24 cellular contexts compared by ENCODE assay signal in genomic region chr1:79587229-79587628, GRCh38.
"Had no signal": no experiment of that assay in that cellular context is flagged by ENCODE, and none has a peak within 500 bp of the region (broad histone marks: within the 10 kb centered on the region; RNA-seq: fewer than 3 reads in every experiment).

No MANE protein-coding gene starts in this region.

- ATAC-seq: activated CD8-positive, alpha-beta T cell treated with anti-CD3 and anti-CD28 coated beads for 36 hours; heart left ventricle; left lung; T-cell had no signal

- H3K9me3 ChIP-seq: esophagus squamous epithelium, heart left ventricle, tibial nerve had no signal

- DNase-seq: activated CD4-positive, alpha-beta T cell treated with anti-CD3 and anti-CD28 coated beads, Interleukin-2, amount 10 ng/mL, durations not matched to agents 24 days and 14 days; activated CD8-positive, alpha-beta T cell treated with anti-CD3 and anti-CD28 coated beads for 36 hours; activated naive CD4-positive, alpha-beta T cell treated with anti-CD3 and anti-CD28 coated beads for 36 hours; activated T-cell treated with anti-CD3 and anti-CD28 coated beads, Interleukin-2, amount 50 U/mL, for 1 hour; cerebellar nuclear complex; effector CD4-positive, alpha-beta T cell; esophagus squamous epithelium; heart left ventricle; kidney; left lung; midbrain; nephron progenitor cell; nucleus accumbens; posterior cingulate gyrus; retina; stimulated activated CD4-positive, alpha-beta T cell treated with anti-CD3 and anti-CD28 coated beads, Interleukin-1b, Interleukin-23, amount 100 ng/mL, for 48 hours; stimulated activated CD8-positive, alpha-beta memory T cell treated with anti-CD3 and anti-CD28 coated beads, Interleukin-4, amount 100 ng/mL, for 48 hours; stimulated activated naive CD4-positive, alpha-beta T cell; substantia nigra; T-cell had no signal

- H3K27me3 ChIP-seq: esophagus squamous epithelium, heart left ventricle, left lung, tibial nerve had no signal

- H3K4me3 Mint-ChIP-seq: activated CD4-positive, alpha-beta T cell treated with anti-CD3 and anti-CD28 coated beads, Interleukin-2, amount 10 ng/mL, durations not matched to agents 24 days and 14 days; activated CD8-positive, alpha-beta T cell treated with anti-CD3 and anti-CD28 coated beads for 36 hours; activated naive CD4-positive, alpha-beta T cell treated with anti-CD3 and anti-CD28 coated beads for 36 hours; brain; nephron progenitor cell; T-cell had no signal

- H3K9me3 Mint-ChIP-seq: activated CD4-positive, alpha-beta T cell treated with anti-CD3 and anti-CD28 coated beads, Interleukin-2, amount 10 ng/mL, durations not matched to agents 24 days and 14 days had no signal

- H3K27me3 Mint-ChIP-seq: activated CD4-positive, alpha-beta T cell treated with anti-CD3 and anti-CD28 coated beads, Interleukin-2, amount 10 ng/mL, durations not matched to agents 24 days and 14 days; activated CD8-positive, alpha-beta T cell treated with anti-CD3 and anti-CD28 coated beads for 36 hours; brain; T-cell had no signal

- H3K4me3 ChIP-seq: esophagus squamous epithelium, heart left ventricle, left lung, tibial nerve had no signal

- H3K27ac ChIP-seq: esophagus squamous epithelium, heart left ventricle, left lung, tibial nerve had no signal

- H3K27ac Mint-ChIP-seq: activated CD4-positive, alpha-beta T cell treated with anti-CD3 and anti-CD28 coated beads, Interleukin-2, amount 10 ng/mL, durations not matched to agents 24 days and 14 days; activated CD8-positive, alpha-beta T cell treated with anti-CD3 and anti-CD28 coated beads for 36 hours; activated naive CD4-positive, alpha-beta T cell treated with anti-CD3 and anti-CD28 coated beads for 36 hours; brain; nephron progenitor cell; T-cell had no signal

- H3K4me1 ChIP-seq: esophagus squamous epithelium, heart left ventricle, left lung, tibial nerve had no signal

- H3K36me3 ChIP-seq: esophagus squamous epithelium, heart left ventricle, left lung, tibial nerve had no signal

- H3K36me3 Mint-ChIP-seq: brain, T-cell had no signal

- H3K4me1 Mint-ChIP-seq: activated CD4-positive, alpha-beta T cell treated with anti-CD3 and anti-CD28 coated beads, Interleukin-2, amount 10 ng/mL, durations not matched to agents 24 days and 14 days; brain; nephron progenitor cell; T-cell had no signal

- FAIRE-seq: endothelial cell of umbilical vein, urothelium cell line had no signal
